Comparison of ENCODE assay signal across 20 cellular contexts in the genomic region with DNA sequence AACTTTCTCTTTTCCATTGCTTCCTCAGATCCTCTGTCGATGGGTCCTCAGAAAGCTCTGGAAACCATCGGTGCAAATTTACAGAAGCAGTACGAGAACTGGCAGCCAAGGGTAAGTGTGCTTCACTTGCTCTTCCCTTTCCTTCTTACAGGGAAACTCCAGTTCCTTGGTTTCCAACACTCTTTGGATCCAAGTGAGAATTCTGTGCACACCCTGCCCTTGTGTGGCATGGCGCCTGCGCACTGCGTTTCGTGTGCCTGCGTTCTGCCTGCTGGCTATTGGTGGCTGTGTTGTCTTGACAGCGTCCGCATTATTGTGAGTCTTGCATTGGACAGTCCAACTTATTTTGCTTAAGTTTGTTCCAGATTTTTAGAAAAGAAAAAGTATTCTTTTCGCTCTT.
"Had no signal": no experiment of that assay in that cellular context is flagged by ENCODE, and none has a peak within 500 bp of the region (broad histone marks: within the 10 kb centered on the region; RNA-seq: fewer than 3 reads in every experiment).

No MANE protein-coding gene starts in this region.

- H3K27me3 Mint-ChIP-seq: activated B cell treated with CpG ODN at 0.5 μM for 24 hours; activated naive CD8-positive, alpha-beta T cell treated with anti-CD3 and anti-CD28 coated beads, Interleukin-2, amount 50 U/mL, for 24 hours; memory B cell had no signal

- H3K4me3 ChIP-seq: heart left ventricle, pancreas, psoas muscle, right atrium auricular region, thoracic aorta, upper lobe of left lung had no signal

- H3K9me3 Mint-ChIP-seq: activated B cell treated with CpG ODN at 0.5 μM for 24 hours; activated naive CD8-positive, alpha-beta T cell treated with anti-CD3 and anti-CD28 coated beads, Interleukin-2, amount 50 U/mL, for 24 hours; memory B cell had no signal

- ATAC-seq: activated naive CD8-positive, alpha-beta T cell treated with anti-CD3 and anti-CD28 coated beads, Interleukin-2, amount 50 U/mL, for 24 hours; heart left ventricle; left cardiac atrium; pancreas; psoas muscle had no signal

- H3K27ac ChIP-seq: epithelial cell of prostate, heart left ventricle, pancreas, psoas muscle, right atrium auricular region, thoracic aorta, upper lobe of left lung had no signal

- H3K27ac Mint-ChIP-seq: activated B cell treated with CpG ODN at 0.5 μM for 24 hours; activated naive CD8-positive, alpha-beta T cell treated with anti-CD3 and anti-CD28 coated beads, Interleukin-2, amount 50 U/mL, for 24 hours; memory B cell; nephron progenitor cell had no signal

- H3K36me3 ChIP-seq: pancreas, right atrium auricular region, thoracic aorta, upper lobe of left lung had no signal

- H3K9me3 ChIP-seq: pancreas, psoas muscle, right atrium auricular region, thoracic aorta, upper lobe of left lung had no signal

- H3K4me1 ChIP-seq: pancreas, right atrium auricular region, upper lobe of left lung had no signal

- DNase-seq: activated B cell treated with CpG ODN at 0.5 μM for 24 hours; activated CD4-positive, alpha-beta T cell treated with anti-CD3 and anti-CD28 coated beads for 48 hours; activated CD8-positive, alpha-beta memory T cell treated with anti-CD3 and anti-CD28 coated beads for 24 hours; activated CD8-positive, alpha-beta memory T cell treated with anti-CD3 and anti-CD28 coated beads, Interleukin-2, amount 50 U/mL, for 4 hours; activated gamma-delta T cell treated with Interleukin-2 at 50 U/mL for 16 hours; activated naive CD8-positive, alpha-beta T cell treated with anti-CD3 and anti-CD28 coated beads, Interleukin-2, amount 50 U/mL, for 24 hours; cortex of kidney; heart left ventricle; left cardiac atrium; nephron progenitor cell; pancreas; psoas muscle; stimulated activated CD4-positive, alpha-beta T cell treated with anti-CD3 and anti-CD28 coated beads, Interleukin-4, amount 100 ng/mL, for 24 hours; stimulated activated naive CD4-positive, alpha-beta T cell treated with Interleukin-2 at 50 U/mL for 16 hours; T1000; upper lobe of left lung had no signal

- H3K27me3 ChIP-seq: heart left ventricle, pancreas, right atrium auricular region, upper lobe of left lung had no signal

- H3K4me3 Mint-ChIP-seq: activated B cell treated with CpG ODN at 0.5 μM for 24 hours; activated naive CD8-positive, alpha-beta T cell treated with anti-CD3 and anti-CD28 coated beads, Interleukin-2, amount 50 U/mL, for 24 hours; memory B cell; nephron progenitor cell had no signal
